Comparison of ENCODE assay signal across 18 cellular contexts in the genomic region with DNA sequence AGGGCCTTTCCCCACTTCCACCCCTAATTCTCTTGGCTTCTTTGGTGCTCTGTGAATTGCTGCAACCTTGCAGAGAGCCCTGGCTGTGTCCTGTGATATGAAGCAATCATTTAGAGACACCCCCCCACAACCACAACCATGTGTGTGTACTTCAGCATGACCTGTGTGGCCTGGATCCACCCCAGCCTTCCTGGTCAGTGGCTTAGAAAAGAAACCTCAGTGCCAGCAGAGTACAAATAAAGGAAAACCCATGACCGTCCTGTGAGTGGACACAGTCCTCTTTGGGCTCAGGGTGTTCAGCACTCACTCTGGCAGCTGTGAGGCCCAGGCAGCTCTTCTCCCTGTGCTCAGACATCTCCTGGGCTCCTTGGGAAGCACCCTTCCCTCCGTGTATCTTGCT.
"Had no signal": no experiment of that assay in that cellular context is flagged by ENCODE, and none has a peak within 500 bp of the region (broad histone marks: within the 10 kb centered on the region; RNA-seq: fewer than 3 reads in every experiment).

No MANE protein-coding gene starts in this region.

- DNase-seq: activated CD4-positive, alpha-beta T cell treated with anti-CD3 and anti-CD28 coated beads, Interleukin-2, amount 50 U/mL, for 48 hours; activated gamma-delta T cell treated with Interleukin-2 at 50 U/mL for 16 hours; activated T-cell treated with anti-CD3 and anti-CD28 coated beads, Interleukin-2, amount 50 U/mL, for 48 hours; cerebellar nuclear complex; effector memory CD8-positive, alpha-beta T cell; gastrocnemius medialis; heart right ventricle; left cardiac atrium; pancreas; small intestine; stimulated activated CD4-positive, alpha-beta T cell treated with anti-CD3 and anti-CD28 coated beads, Interleukin-4, amount 100 ng/mL, for 4 hours; stimulated activated naive CD8-positive, alpha-beta T cell treated with anti-CD3 and anti-CD28 coated beads, Interleukin-15, Interleukin-2, amounts not matched to agents 100 U/mL and 50 U/mL, for 24 hours had no signal

- H3K27me3 ChIP-seq: gastrocnemius medialis, pancreas had no signal

- H3K9me3 ChIP-seq: gastrocnemius medialis, pancreas had no signal

- ATAC-seq: effector memory CD8-positive, alpha-beta T cell; gastrocnemius medialis; heart right ventricle; left cardiac atrium; naive thymus-derived CD4-positive, alpha-beta T cell; pancreas; stimulated activated naive CD8-positive, alpha-beta T cell treated with anti-CD3 and anti-CD28 coated beads, Interleukin-15, Interleukin-2, amounts not matched to agents 100 U/mL and 50 U/mL, for 24 hours had no signal

- H3K27ac ChIP-seq: epithelial cell of prostate, gastrocnemius medialis, heart right ventricle, pancreas, VCaP had no signal

- H3K4me1 Mint-ChIP-seq: naive thymus-derived CD4-positive, alpha-beta T cell had no signal

- H3K36me3 ChIP-seq: gastrocnemius medialis, heart right ventricle, pancreas had no signal

- H3K4me1 ChIP-seq: pancreas had no signal

- H3K4me3 ChIP-seq: gastrocnemius medialis, heart right ventricle, lung, pancreas had no signal

- H3K27me3 Mint-ChIP-seq: dendritic cell treated with granulocyte-macrophage colony-stimulating factor and Interleukin-4, amounts not matched to agents 40 ng/mL and 50 ng/mL, for 4 days had no signal

- H3K4me3 Mint-ChIP-seq: activated naive CD8-positive, alpha-beta T cell; dendritic cell treated with granulocyte-macrophage colony-stimulating factor and Interleukin-4, amounts not matched to agents 40 ng/mL and 50 ng/mL, for 4 days; effector memory CD8-positive, alpha-beta T cell; naive thymus-derived CD4-positive, alpha-beta T cell had no signal

- H3K27ac Mint-ChIP-seq: activated naive CD8-positive, alpha-beta T cell; dendritic cell treated with granulocyte-macrophage colony-stimulating factor and Interleukin-4, amounts not matched to agents 40 ng/mL and 50 ng/mL, for 4 days; effector memory CD8-positive, alpha-beta T cell; naive thymus-derived CD4-positive, alpha-beta T cell had no signal
